ENCODE assay signal across 8 cellular contexts in the genomic region with DNA sequence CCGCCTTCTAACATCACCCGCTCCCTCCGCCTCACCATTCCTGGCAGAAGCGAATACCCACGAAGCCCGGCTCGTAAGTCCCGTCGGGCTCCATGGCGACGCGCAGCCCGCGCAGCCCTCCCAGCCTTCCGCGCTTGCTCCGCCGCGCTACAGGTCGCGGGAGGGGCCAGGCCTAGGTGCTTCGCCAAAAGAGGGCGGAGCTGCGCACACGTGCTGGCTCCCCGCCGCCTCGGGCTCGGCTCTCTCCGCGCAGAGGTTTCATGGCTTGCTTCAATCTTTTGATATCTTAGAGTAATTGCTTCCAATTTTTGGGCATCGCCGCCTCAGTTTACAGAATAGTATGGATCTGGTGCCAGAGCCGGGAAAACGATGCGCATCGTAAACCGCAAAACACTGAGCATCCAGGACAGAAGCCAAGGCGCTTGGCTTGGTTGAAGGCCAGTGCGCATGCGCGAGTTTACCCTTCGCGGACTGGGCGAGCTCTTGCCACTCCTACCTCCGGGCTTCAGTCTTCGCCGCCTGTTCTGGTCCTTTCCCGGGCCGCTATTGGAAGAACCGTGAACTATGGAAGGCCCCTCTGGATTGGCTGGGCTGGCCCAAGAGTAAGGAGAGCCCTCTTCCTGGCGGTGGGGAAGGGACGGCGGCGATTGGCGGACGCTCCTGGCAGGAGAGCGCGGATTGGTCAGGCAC. TPM values are rescaled to one million over a fixed set of nuclear protein-coding genes. Genes with fewer than 3 reads are reported as not detected.
DNase-seq lines count a peak whose midpoint lies in the region; ATAC-seq lines count a peak whose summit lies in the region.

TSS of gene POLR2I (minus strand) at position 113 of the 690 bp plus-strand sequence. CDS start at position 94, 19 bp downstream.

- H3K27me3 Mint-ChIP-seq in natural killer cell treated with Interleukin-12 subunit alpha and Interleukin-12 subunit beta and Interleukin-15 and Interleukin-18, amount 100 ng/mL, for 72 hours: no peaks in the 10 kb centered on the region

- DNase-seq in ELF-1 (ENCODE audit: low read depth, low spot score): peak; percentile 100
- DNase-seq in H7: peak; percentile 99
- peak; percentile 100 for DNase-seq in M059J (ENCODE audit: low read depth)
- peak; percentile 98 to 99 for DNase-seq in SHP77 (lab: John Stamatoyannopoulos, UW)
- DNase-seq in activated effector memory CD4-positive, alpha-beta T cell treated with Interleukin-2 at 50 U/mL for 16 hours: peak; percentile 97
- DNase-seq in fibroblast of peridontal ligament (ENCODE audit: extremely low read depth): peak; percentile 100
- DNase-seq in natural killer cell treated with Interleukin-12 subunit alpha and Interleukin-12 subunit beta and Interleukin-15 and Interleukin-18, amount 100 ng/mL, for 72 hours (ENCODE audit: low spot score): peak; percentile 99
- DNase-seq in stimulated activated naive CD8-positive, alpha-beta T cell treated with anti-CD3 and anti-CD28 coated beads, Interleukin-15, Interleukin-2, amounts not matched to agents 100 U/mL and 50 U/mL, for 24 hours: peak; percentile 99

- peak within 1 kb of the TSS; percentile 95 for H3K4me3 ChIP-seq in H7 (ENCODE audit: insufficient read depth, low read depth, low read length)

- no peaks in the 10 kb centered on the region for H3K27me3 ChIP-seq in H7 (ENCODE audit: control insufficient read depth, insufficient read depth, low read length)

- H3K9me3 Mint-ChIP-seq in natural killer cell treated with Interleukin-12 subunit alpha and Interleukin-12 subunit beta and Interleukin-15 and Interleukin-18, amount 100 ng/mL, for 72 hours: no peaks in the 10 kb centered on the region

- peak within 1 kb of the TSS; percentile 95 for H3K4me3 Mint-ChIP-seq in natural killer cell treated with Interleukin-12 subunit alpha and Interleukin-12 subunit beta and Interleukin-15 and Interleukin-18, amount 100 ng/mL, for 72 hours

- peak within 1 kb of the TSS; percentile 94 to 98 for H3K27ac Mint-ChIP-seq in natural killer cell treated with Interleukin-12 subunit alpha and Interleukin-12 subunit beta and Interleukin-15 and Interleukin-18, amount 100 ng/mL, for 72 hours

- H3K4me1 Mint-ChIP-seq in natural killer cell treated with Interleukin-12 subunit alpha and Interleukin-12 subunit beta and Interleukin-15 and Interleukin-18, amount 100 ng/mL, for 72 hours (ENCODE audit: low read depth in 2 of 2): peaks cover 35 to 42% of the 10 kb centered on the region in 2 donors

- peaks cover 8% of the 10 kb centered on the region for H3K36me3 ChIP-seq in H7 (replicated peaks; ENCODE audit: control insufficient read depth, insufficient read depth, low read length)

- H3K36me3 Mint-ChIP-seq in natural killer cell treated with Interleukin-12 subunit alpha and Interleukin-12 subunit beta and Interleukin-15 and Interleukin-18, amount 100 ng/mL, for 72 hours: peaks cover 10% of the 10 kb centered on the region

- ATAC-seq in natural killer cell treated with Interleukin-12 subunit alpha and Interleukin-12 subunit beta and Interleukin-15 and Interleukin-18, amount 100 ng/mL, for 72 hours: peak; percentile 94 to 95
- peak; percentile 95 for ATAC-seq in stimulated activated naive CD8-positive, alpha-beta T cell treated with anti-CD3 and anti-CD28 coated beads, Interleukin-15, Interleukin-2, amounts not matched to agents 100 U/mL and 50 U/mL, for 24 hours

RNA-seq across cellular contexts. Expression of gene POLR2I, which starts in this region (rescaled TPM):
- total RNA-seq in H7 (2014; rRNA removed; shearing (Covaris generic)): 121 and 129 TPM in 2 replicates
- total RNA-seq in M059J (2014; rRNA removed; shearing (Covaris generic)): 90.4 and 115 TPM in 2 replicates
- 10 to 100 TPM; 40.7 to 42.4 TPM for total RNA-seq in natural killer cell treated with Interleukin-12 subunit alpha and Interleukin-12 subunit beta and Interleukin-15 and Interleukin-18, amount 100 ng/mL, for 72 hours

Comparison
In these comparisons a context has a peak if more than half of its experiments do, and no peak if none do; other contexts are left out.
1. Peak in every context shown above with its lines: DNase-seq, ATAC-seq and H3K4me3 ChIP-seq.